In genomic region chr6:46044876-46045617, GRCh38 we compare ENCODE assay signal across 9 cellular contexts. TPM values are rescaled to one million over a fixed set of nuclear protein-coding genes. Genes with fewer than 3 reads are reported as not detected.
A peak's percentile ranks its signal among the peaks of the same experiment; 100 is the strongest.
DNase-seq lines count a peak whose midpoint lies in the region; ATAC-seq, FAIRE-seq and TF ChIP-seq lines count a peak whose summit lies in the region.
"Had no signal": no experiment of that assay in that cellular context is flagged by ENCODE, and none has a peak within 500 bp of the region (broad histone marks: within the 10 kb centered on the region; RNA-seq: fewer than 3 reads in every experiment).

No MANE protein-coding gene starts in this region.

- H3K36me3 Mint-ChIP-seq in glutamatergic neuron (ENCODE audit: unreplicated experiment): no peaks in the 10 kb centered on the region

- no peaks in the 10 kb centered on the region for H3K36me3 ChIP-seq in skeletal muscle satellite cell (ENCODE audit: insufficient read depth, low read length)

- DNase-seq in H54 (ENCODE audit: insufficient read length, low spot score) (peak; percentile 71), RWPE1 (ENCODE audit: low spot score) (peak; percentile 87), foreskin keratinocyte (peak; percentile 58 to 82), glutamatergic neuron (no peak), GM13976 (ENCODE audit: low spot score) (no peak)
- DNase-seq: stimulated activated naive CD4-positive, alpha-beta T cell had no signal

- H3K4me3 ChIP-seq in skeletal muscle satellite cell (ENCODE audit: low read length): no peak overlapping the region

- H3K27me3 ChIP-seq in foreskin keratinocyte: peaks cover 4% of the 10 kb centered on the region
- peaks cover 6% of the 10 kb centered on the region for H3K27me3 ChIP-seq in skeletal muscle satellite cell (ENCODE audit: control insufficient read depth, insufficient read depth, low read length)

- H3K27ac ChIP-seq in RWPE1: no peak overlapping the region
- H3K27ac ChIP-seq in foreskin keratinocyte: no peak overlapping the region

- no peaks in the 10 kb centered on the region for H3K27me3 Mint-ChIP-seq in glutamatergic neuron (ENCODE audit: unreplicated experiment)

- TF ChIP-seq POLR2A in H54 (IDR thresholded peaks at IDR 0.05; ENCODE audit: low read depth, low read length): no peak

- peak overlapping the region; percentile 62 for H3K4me2 ChIP-seq in skeletal muscle satellite cell (ENCODE audit: low read length)

- no peaks in the 10 kb centered on the region for H3K9me3 ChIP-seq in skeletal muscle satellite cell (replicated peaks; ENCODE audit: low read length)

- peak; percentile 60 for FAIRE-seq in H54 (lab: Jason Lieb, UNC)

- H3K4me1 ChIP-seq in foreskin keratinocyte (peaks cover 5% of the 10 kb centered on the region), skeletal muscle satellite cell (ENCODE audit: control insufficient read depth, insufficient read depth, low read length) (peaks cover 10% of the 10 kb centered on the region)

- ATAC-seq in foreskin keratinocyte: peak; percentile 99
- no peak for ATAC-seq in HG03460 (IDR thresholded peaks at IDR 0.05; ENCODE audit: unreplicated experiment)
- ATAC-seq in GM21717 (IDR thresholded peaks at IDR 0.05; ENCODE audit: unreplicated experiment): no peak

- peak overlapping the region; percentile 37 for H3K9ac ChIP-seq in skeletal muscle satellite cell (ENCODE audit: low read depth, low read length)

- H3K27ac Mint-ChIP-seq in glutamatergic neuron (ENCODE audit: unreplicated experiment): no peak overlapping the region

- POLR2A ChIA-PET in RWPE1 (lab: Yijun Ruan, JAX; ENCODE audit: low non-redundant PET): no interaction called here

- TF ChIP-seq CTCF in RWPE1 (conservative IDR thresholded peaks at IDR 0.05; ENCODE audit: low read depth): no peak
- no peak for TF ChIP-seq CTCF in foreskin keratinocyte (conservative IDR thresholded peaks at IDR 0.05)
- TF ChIP-seq CTCF in glutamatergic neuron (IDR thresholded peaks at IDR 0.05; ENCODE audit: partially characterized antibody, unreplicated experiment): no peak
- TF ChIP-seq CTCF in GM13976 (IDR thresholded peaks at IDR 0.05; ENCODE audit: borderline replicate concordance, control extremely low read depth, extremely low read depth, insufficient read depth, missing control alignments): no peak

- in situ Hi-C loops in GM13976 (cut with MboI; ENCODE audit: low sequenced_read_pairs, unreplicated experiment): no loop called here

- no peak overlapping the region for H3K4me3 Mint-ChIP-seq in glutamatergic neuron (ENCODE audit: unreplicated experiment)

- H3K9me3 Mint-ChIP-seq in glutamatergic neuron (ENCODE audit: unreplicated experiment): no peaks in the 10 kb centered on the region

- no peaks in the 10 kb centered on the region for H3K4me1 Mint-ChIP-seq in glutamatergic neuron (ENCODE audit: low read depth, unreplicated experiment)

- CTCF ChIA-PET in RWPE1 (lab: Yijun Ruan, JAX): interaction anchor here (0.6 kb wide), 2 partner anchors 645 to 1370 kb away, joined by 3 to 4 read pairs; no protein-coding TSS in a partner anchor

RNA-seq across cellular contexts. Expression of gene CLIC5, which starts 29.4 kb away (rescaled TPM):
- not detected in 2 replicates for total RNA-seq in foreskin keratinocyte
- not detected in 2 replicates for polyA plus RNA-seq in foreskin keratinocyte
- not detected in 2 replicates for total RNA-seq in skeletal muscle satellite cell (2012; rRNA removed)
- not detected for total RNA-seq in glutamatergic neuron (ENCODE audit: unreplicated experiment)

Comparison
In these comparisons a context has a peak if more than half of its experiments do, and no peak if none do; other contexts are left out.
1. DNase-seq: peak in H54 (single experiment), RWPE1 (single experiment) and foreskin keratinocyte (2 of 2); none in glutamatergic neuron (single experiment) and GM13976 (single experiment).